In the genomic region with DNA sequence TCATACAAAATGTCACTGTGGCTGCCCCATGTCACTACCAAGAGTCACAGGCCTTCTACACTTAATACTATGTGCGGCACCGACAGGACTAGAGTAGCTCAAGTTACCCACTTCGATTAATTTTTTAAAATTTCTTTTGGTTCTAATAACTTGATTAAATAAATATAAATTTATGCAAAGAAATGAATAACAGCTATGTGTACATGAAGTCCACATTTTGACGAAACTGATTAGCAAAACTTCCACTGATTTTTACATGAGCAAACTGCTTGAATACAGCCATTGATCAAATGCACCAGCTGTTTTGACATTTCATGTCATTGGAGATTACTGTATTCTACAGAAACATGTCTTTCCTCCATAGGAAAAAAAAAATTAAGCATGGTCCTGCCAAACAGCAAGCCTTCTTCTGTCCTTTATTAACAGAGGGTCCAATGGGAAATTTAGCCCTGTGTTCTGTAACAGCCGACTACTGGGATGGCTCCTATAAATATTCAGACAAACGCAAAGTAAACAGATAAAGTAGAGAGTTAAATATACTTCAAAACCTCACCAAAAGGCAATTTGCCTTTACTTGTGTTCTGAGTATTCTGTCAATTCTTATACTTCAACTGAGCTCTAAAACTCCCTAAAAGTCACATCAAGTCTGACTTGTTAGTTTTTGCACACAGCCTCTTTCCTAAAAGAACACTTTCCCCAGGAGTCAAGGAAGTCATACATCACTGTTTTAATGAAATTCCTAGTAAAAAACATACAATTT, we compare ENCODE assay signal across 1 cellular context.
TF ChIP-seq lines count a peak whose summit lies in the region.

No MANE protein-coding gene starts in this region.

TF ChIP-seq in HepG2, 621 proteins besides CTCF, POLR2A, EP300 and RAD21:
- no peak for TF ChIP-seq FIP1L1 (IDR thresholded peaks at IDR 0.05; ENCODE audit: borderline replicate concordance, insufficient read depth, low read depth, low read length)
- TF ChIP-seq, protein P1, sequence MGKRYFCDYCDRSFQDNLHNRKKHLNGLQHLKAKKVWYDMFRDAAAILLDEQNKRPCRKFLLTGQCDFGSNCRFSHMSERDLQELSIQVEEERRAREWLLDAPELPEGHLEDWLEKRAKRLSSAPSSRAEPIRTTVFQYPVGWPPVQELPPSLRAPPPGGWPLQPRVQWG (CRISPR knock-in tag; IDR thresholded peaks at IDR 0.05; ENCODE audit: borderline replicate concordance, low read depth) = no peak
- TF ChIP-seq THYN1 (CRISPR knock-in tag; IDR thresholded peaks at IDR 0.05; ENCODE audit: borderline replicate concordance, low read depth) = no peak
- no peak for TF ChIP-seq HNF4A (CRISPR knock-in tag; IDR thresholded peaks at IDR 0.05)
TF ChIP-seq in HepG2: peak in this region for 0.
